ENCODE assay signal across 15 cellular contexts in the genomic region with DNA sequence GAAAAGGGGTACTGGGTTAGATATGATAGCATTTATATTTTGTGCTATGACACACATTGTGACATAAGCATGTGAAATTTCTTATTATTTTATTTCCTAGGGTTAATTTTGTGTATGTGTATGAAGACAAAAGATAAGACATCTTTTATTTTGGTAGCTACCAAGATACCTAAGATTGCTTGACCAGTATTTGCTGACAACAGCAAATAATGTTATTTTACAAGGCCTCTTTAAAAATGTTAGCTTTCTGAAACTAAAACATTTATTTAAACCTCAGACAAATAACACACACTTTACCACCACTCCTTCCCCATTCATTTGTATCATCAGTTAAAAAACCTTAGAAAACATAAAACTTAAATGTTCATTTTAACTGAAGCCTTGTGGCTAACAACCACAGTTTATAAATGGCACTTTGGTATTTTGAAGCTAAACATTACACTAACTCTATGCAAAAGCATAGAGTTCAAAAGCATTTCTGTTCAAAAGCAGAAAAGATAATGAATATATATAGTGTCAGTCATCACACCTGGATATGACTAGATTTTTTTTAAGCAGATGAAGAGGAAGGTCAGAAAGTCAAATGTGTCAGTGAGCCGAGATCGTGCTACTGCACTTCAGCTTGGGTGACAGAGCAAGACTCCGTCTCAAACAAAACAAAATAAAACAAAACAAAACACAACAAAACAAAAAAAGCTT.
"Had no signal": no experiment of that assay in that cellular context is flagged by ENCODE, and none has a peak within 500 bp of the region (broad histone marks: within the 10 kb centered on the region; RNA-seq: fewer than 3 reads in every experiment).

No MANE protein-coding gene starts in this region.

- ATAC-seq: activated CD8-positive, alpha-beta memory T cell treated with anti-CD3 and anti-CD28 coated beads, Interleukin-2, amount 10 ng/mL, durations not matched to agents 7 days and 5 days; left cardiac atrium; mucosa of descending colon had no signal

- DNase-seq: activated B cell treated with CpG ODN at 0.5 μM for 24 hours; activated CD4-positive, alpha-beta memory T cell treated with anti-CD3 and anti-CD28 coated beads, Interleukin-2, amount 10 ng/mL, durations not matched to agents 7 days and 5 days; activated CD4-positive, alpha-beta T cell treated with anti-CD3 and anti-CD28 coated beads for 48 hours; activated CD8-positive, alpha-beta memory T cell treated with anti-CD3 and anti-CD28 coated beads, Interleukin-2, amount 10 ng/mL, durations not matched to agents 7 days and 5 days; amygdala; left cardiac atrium; mesenchymal stem cell; mucosa of descending colon; naive B cell; stimulated activated CD4-positive, alpha-beta T cell treated with anti-CD3 and anti-CD28 coated beads, Interleukin-12 subunit alpha, Interleukin-12 subunit beta, amount 100 ng/mL, for 4 hours; stimulated activated CD4-positive, alpha-beta T cell treated with anti-CD3 and anti-CD28 coated beads, Interleukin-1b, Interleukin-23, amount 100 ng/mL, for 48 hours; stimulated activated CD8-positive, alpha-beta memory T cell treated with anti-CD3 and anti-CD28 coated beads, Interleukin-4, amount 100 ng/mL, for 48 hours; stimulated activated naive CD4-positive, alpha-beta T cell treated with Interleukin-2 at 50 U/mL for 16 hours; substantia nigra; tibial artery had no signal
